In the genomic region with DNA sequence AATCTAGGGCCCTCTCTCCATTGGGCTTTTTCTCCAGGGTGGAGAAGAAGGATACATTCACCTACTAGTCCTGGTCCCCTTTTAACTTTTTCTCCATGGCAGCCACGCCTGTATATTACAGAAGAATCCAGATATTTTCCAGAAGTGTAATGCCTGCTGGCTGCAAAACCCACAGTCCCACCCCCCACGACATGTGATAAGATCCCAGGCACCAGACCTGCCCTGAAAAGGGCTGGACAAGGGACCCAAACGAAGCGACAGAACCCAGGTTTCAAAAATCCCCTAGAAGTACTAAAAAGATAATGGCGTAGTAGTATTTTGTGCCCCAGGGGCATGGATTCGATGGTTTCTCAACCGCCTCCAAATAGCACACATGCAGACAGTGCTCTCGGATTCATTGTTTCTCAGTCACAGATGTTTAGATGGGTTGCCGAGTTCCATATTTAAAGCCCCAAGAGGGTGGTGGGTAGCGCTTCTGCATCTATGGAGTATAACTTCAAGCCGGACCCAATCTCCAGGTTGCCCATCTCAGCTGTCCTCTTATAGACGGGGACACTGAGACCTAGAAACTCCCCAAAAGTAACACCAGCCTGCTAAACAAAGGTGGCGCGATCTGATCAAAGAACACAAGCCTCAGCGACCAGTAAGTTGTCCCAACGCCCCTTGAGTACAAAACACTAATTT, we compare ENCODE assay signal across 13 cellular contexts. TPM values are rescaled to one million over a fixed set of nuclear protein-coding genes. Genes with fewer than 3 reads are reported as not detected.
DNase-seq lines count a peak whose midpoint lies in the region; ATAC-seq, FAIRE-seq and TF ChIP-seq lines count a peak whose summit lies in the region.
"Had no signal": no experiment of that assay in that cellular context is flagged by ENCODE, and none has a peak within 500 bp of the region (broad histone marks: within the 10 kb centered on the region; RNA-seq: fewer than 3 reads in every experiment).

No MANE protein-coding gene starts in this region.

- H3K27ac ChIP-seq in H9 (ENCODE audit: insufficient read length, low read depth, low read length) (no peak overlapping the region), psoas muscle (no peak overlapping the region)
- H3K27ac ChIP-seq: skin epidermis had no signal

- no peak overlapping the region for H2BK120ac ChIP-seq in H9 (ENCODE audit: low read depth, low read length, poor library complexity, severe bottlenecking)

- no peak for ATAC-seq in psoas muscle
- ATAC-seq: CD8-positive, alpha-beta T cell; effector memory CD8-positive, alpha-beta T cell had no signal

- H3K4me1 ChIP-seq in H9 (ENCODE audit: insufficient read depth, low read length) (peaks cover 4% of the 10 kb centered on the region; the same call in 1 of the 2 replicates), psoas muscle (no peaks in the 10 kb centered on the region)

- H4K8ac ChIP-seq in H9 (replicated peaks; ENCODE audit: insufficient read length, low read depth, low read length) = no peak overlapping the region

- FAIRE-seq in HTR-8/SVneo (lab: Jason Lieb, UNC) = no peak

- H3K36me3 ChIP-seq in psoas muscle (ENCODE audit: insufficient read depth in 1 of 2, low read depth in 1 of 2) = no peaks in the 10 kb centered on the region

- peaks cover 98% of the 10 kb centered on the region for H3K27me3 Mint-ChIP-seq in H9 (ENCODE audit: low read depth)

- peaks cover 46 to 54% of the 10 kb centered on the region in 2 experiments for H3K4me1 Mint-ChIP-seq in H9

- H4K91ac ChIP-seq in H9 (ENCODE audit: insufficient read length, low read depth, low read length) = no peak overlapping the region

- no peak overlapping the region for H3K27ac Mint-ChIP-seq in H9
- H3K27ac Mint-ChIP-seq: CD8-positive, alpha-beta T cell; effector memory CD8-positive, alpha-beta T cell had no signal

- H3K4me2 ChIP-seq in H9 (ENCODE audit: insufficient read depth, insufficient read length, low read length) = peak overlapping the region; percentile 2

- H3K36me3 Mint-ChIP-seq in H9 (ENCODE audit: insufficient read depth in 1 of 3, low read depth in 3 of 3) = no peaks in the 10 kb centered on the region; a peak in 1 of 7 replicates
- H3K36me3 Mint-ChIP-seq: CD8-positive, alpha-beta T cell had no signal

- H3K18ac ChIP-seq in H9 (ENCODE audit: insufficient read length, low read depth, low read length) = no peak overlapping the region

- no peak overlapping the region for H3K9ac ChIP-seq in H9 (ENCODE audit: extremely low read depth, insufficient read length, low read length)

- intact Hi-C loops in psoas muscle (cut with DNase I) = no loop called here

- no peak overlapping the region for H2BK12ac ChIP-seq in H9 (ENCODE audit: insufficient read length, low read depth, low read length)

- H2BK20ac ChIP-seq in H9 (ENCODE audit: low read depth, low read length, poor library complexity, severe bottlenecking) = no peak overlapping the region

- H4K20me1 ChIP-seq in H9 (ENCODE audit: control insufficient read depth, insufficient read depth, insufficient read length) = no peaks in the 10 kb centered on the region

- no peak overlapping the region for H3T11ph ChIP-seq in H9 (ENCODE audit: low read length)

- H3K14ac ChIP-seq in H9 (ENCODE audit: insufficient read depth, low read length) = no peak overlapping the region

- H3K4ac ChIP-seq in H9 (ENCODE audit: low read depth, low read length) = no peak overlapping the region

- no peaks in the 10 kb centered on the region for H3K9me3 ChIP-seq in H9 (ENCODE audit: control insufficient read depth, low read depth, low read length)
- no peaks in the 10 kb centered on the region for H3K9me3 ChIP-seq in psoas muscle

- TF ChIP-seq CTCF in AG10803 (conservative IDR thresholded peaks at IDR 0.05; ENCODE audit: low read length) = no peak
- no peak for TF ChIP-seq CTCF in H9 (conservative IDR thresholded peaks at IDR 0.05)
- TF ChIP-seq CTCF in fibroblast of pulmonary artery (IDR thresholded peaks at IDR 0.05; ENCODE audit: low read length, missing control alignments) = no peak
- no peak for TF ChIP-seq CTCF in psoas muscle (IDR thresholded peaks at IDR 0.05)

- peak overlapping the region in 1 of 2 experiments; percentile 63; a peak in 2 of 5 replicates for H3K4me3 Mint-ChIP-seq in H9
- H3K4me3 Mint-ChIP-seq: CD8-positive, alpha-beta T cell; effector memory CD8-positive, alpha-beta T cell had no signal

- no peak overlapping the region for H2AFZ ChIP-seq in H9 (ENCODE audit: low read length)

- H2BK5ac ChIP-seq in H9 (ENCODE audit: insufficient read length, low read length) = no peak overlapping the region

- WGBS in H9 (ENCODE audit: extremely low coverage, insufficient read length, low lambda C conversion rate) = no CpG with 5 or more reads among the region's 16 CpGs
- 23 to 27% (median 23%) methylated on average over 16 of the region's 16 CpGs for WGBS in psoas muscle, 3 donors

- peaks cover 9% of the 10 kb centered on the region for H3K23me2 ChIP-seq in H9 (ENCODE audit: insufficient read length, low read depth, low read length, poor library complexity, severe bottlenecking)

- peak overlapping the region; percentile 39 for H3K4me3 ChIP-seq in AG10803 (ENCODE audit: low read length)
- peak overlapping the region; percentile 72 for H3K4me3 ChIP-seq in fibroblast of pulmonary artery (replicated peaks; ENCODE audit: low read depth, low read length)
- H3K4me3 ChIP-seq in psoas muscle = peak overlapping the region; percentile 51

- no peak overlapping the region for H3K56ac ChIP-seq in H9 (ENCODE audit: insufficient read length, low read depth, low read length)

- H3K79me2 ChIP-seq in H9 (ENCODE audit: insufficient read depth, low read length) = no peaks in the 10 kb centered on the region

- no peak overlapping the region for H3K23ac ChIP-seq in H9 (ENCODE audit: insufficient read length, low read depth, low read length)

- DNase-seq in AG10803 (ENCODE audit: low read depth) = no peak
- no peak for DNase-seq in H9
- no peak for DNase-seq in fibroblast of pulmonary artery (ENCODE audit: low read depth)
- no peak for DNase-seq in psoas muscle
- DNase-seq in GM19238 (ENCODE audit: insufficient read length, low spot score) = no peak
- no peak for DNase-seq in HTR-8/SVneo (ENCODE audit: insufficient read length, low spot score)
- no peak for DNase-seq in NCI-H2081 (lab: John Stamatoyannopoulos, UW)
- DNase-seq in NCI-H2227 (lab: John Stamatoyannopoulos, UW; ENCODE audit: unreplicated experiment) = no peak
- DNase-seq: CD8-positive, alpha-beta T cell; effector memory CD8-positive, alpha-beta T cell; NCI-H226 had no signal

- H3K79me1 ChIP-seq in H9 (ENCODE audit: insufficient read depth, low read depth, low read length, poor library complexity, severe bottlenecking) = no peaks in the 10 kb centered on the region

- peaks cover 4 to 7% of the 10 kb centered on the region in 2 experiments; a peak in 4 of 5 replicates for H3K9me3 Mint-ChIP-seq in H9
- H3K9me3 Mint-ChIP-seq: CD8-positive, alpha-beta T cell; effector memory CD8-positive, alpha-beta T cell had no signal

- H2BK15ac ChIP-seq in H9 (ENCODE audit: low read depth, low read length) = no peak overlapping the region

- peaks cover 93% of the 10 kb centered on the region for H3K27me3 ChIP-seq in H9 (ENCODE audit: insufficient read depth, low read length)
- H3K27me3 ChIP-seq in psoas muscle (ENCODE audit: insufficient read depth in 3 of 3, low read length in 2 of 3) = peaks cover 4 to 97% (median 54%) of the 10 kb centered on the region in 3 donors

- H4K5ac ChIP-seq in H9 (ENCODE audit: insufficient read length, low read depth, low read length) = no peak overlapping the region

- H2AK5ac ChIP-seq in H9 (ENCODE audit: insufficient read length, low read length) = no peak overlapping the region

RNA-seq across cellular contexts. Expression of a gene that starts 2.6 kb away (rescaled TPM):
- 0.15 and 0.20 TPM in 2 replicates for total RNA-seq in H9 (2021)
- 1 to 10 TPM in 1 of 4 donors, under 1 TPM in 3; 0.17 to 1.5 (median 0.31) TPM for total RNA-seq in psoas muscle
- under 1 TPM in 1 of 3 donors, not detected in 2; 0.03 TPM for polyA plus RNA-seq in psoas muscle
- total RNA-seq: CD8-positive, alpha-beta T cell; mononuclear cell had no signal
